1 cellular context compared by ENCODE assay signal in genomic region chr6:4155848-4156466, GRCh38.
A peak's percentile ranks its signal among the peaks of the same experiment; 100 is the strongest.
TF ChIP-seq lines count a peak whose summit lies in the region.

No MANE protein-coding gene starts in this region.

TF ChIP-seq in H1, 55 proteins besides CTCF, POLR2A, EP300 and RAD21 (continued from another document):
- no peak for TF ChIP-seq CTBP2 (IDR thresholded peaks at IDR 0.05; ENCODE audit: borderline replicate concordance, insufficient read depth, insufficient read length, low read length)
- TF ChIP-seq CHD2 (IDR thresholded peaks at IDR 0.05; ENCODE audit: low read length): no peak
- 0 out of 2 replicates have a peak, but pooled peaks have one; percentile 16 for TF ChIP-seq CREB1 (IDR thresholded peaks at IDR 0.05)
- TF ChIP-seq JUN (IDR thresholded peaks at IDR 0.05; ENCODE audit: low read depth, low read length): no peak
- TF ChIP-seq GABPA (IDR thresholded peaks at IDR 0.05; ENCODE audit: borderline replicate concordance, insufficient read depth, low read length): no peak
- TF ChIP-seq CHD7 (IDR thresholded peaks at IDR 0.05; ENCODE audit: insufficient replicate concordance, low read length): no peak
- TF ChIP-seq CHD1 (IDR thresholded peaks at IDR 0.05; ENCODE audit: low read depth, low read length): no peak
- TF ChIP-seq HDAC6 (IDR thresholded peaks at IDR 0.05; ENCODE audit: low read depth, low read length): no peak
- TF ChIP-seq YY1 (IDR thresholded peaks at IDR 0.05; ENCODE audit: low read depth, low read length): peak; percentile 82; the same call in 1 of the 2 replicates
- TF ChIP-seq GTF2F1 (IDR thresholded peaks at IDR 0.05; ENCODE audit: borderline replicate concordance, low read depth, low read length): no peak
- no peak for TF ChIP-seq PHF8 (conservative IDR thresholded peaks at IDR 0.05; ENCODE audit: low read depth, low read length)
- no peak for TF ChIP-seq KDM4A (IDR thresholded peaks at IDR 0.05; ENCODE audit: low read depth, low read length, severe bottlenecking)
- TF ChIP-seq MAFK (IDR thresholded peaks at IDR 0.05; ENCODE audit: low read depth, low read length): no peak
- no peak for TF ChIP-seq CEBPB (IDR thresholded peaks at IDR 0.05; ENCODE audit: low read depth, low read length)
